ENCODE assay signal across 16 cellular contexts in genomic region chr16:47065766-47066688, GRCh38.
DNase-seq lines count a peak whose midpoint lies in the region; ATAC-seq and TF ChIP-seq lines count a peak whose summit lies in the region.
"Had no signal": no experiment of that assay in that cellular context is flagged by ENCODE, and none has a peak within 500 bp of the region (broad histone marks: within the 10 kb centered on the region; RNA-seq: fewer than 3 reads in every experiment).

No MANE protein-coding gene starts in this region.

- WGBS in endodermal cell (ENCODE audit: insufficient coverage in 1 of 2, insufficient read length in 1 of 2), 2 experiments: 42 to 61% methylated on average over 4 to 13 of the region's 13 CpGs

- no peaks in the 10 kb centered on the region for H3K27me3 ChIP-seq in GM23338 (ENCODE audit: insufficient read depth)
- H3K27me3 ChIP-seq in endodermal cell (ENCODE audit: control insufficient read depth, insufficient read depth, low read length, poor library complexity, severe bottlenecking): no peaks in the 10 kb centered on the region
- no peaks in the 10 kb centered on the region for H3K27me3 ChIP-seq in parathyroid adenoma (ENCODE audit: control insufficient read depth, insufficient read depth, low read length)
- H3K27me3 ChIP-seq: BE2C had no signal

- no peak overlapping the region for H3K9ac ChIP-seq in endodermal cell (ENCODE audit: extremely low read depth, low read length, poor library complexity, severe bottlenecking)
- no peak overlapping the region for H3K9ac ChIP-seq in parathyroid adenoma

- peaks cover 6% of the 10 kb centered on the region; the same call in 1 of the 3 replicates for H3K36me3 Mint-ChIP-seq in GM23338 (ENCODE audit: low read depth)
- H3K36me3 Mint-ChIP-seq in endodermal cell (ENCODE audit: low read depth): no peaks in the 10 kb centered on the region
- H3K36me3 Mint-ChIP-seq: CD4-positive, alpha-beta memory T cell had no signal

- ATAC-seq in GM23338: peak; percentile 46
- no peak for ATAC-seq in HG02938 (IDR thresholded peaks at IDR 0.05; ENCODE audit: unreplicated experiment)

- H3K4me1 ChIP-seq in GM23338 (ENCODE audit: insufficient read depth) (no peaks in the 10 kb centered on the region), endodermal cell (ENCODE audit: control insufficient read depth, insufficient read depth, low read length) (peaks cover 4% of the 10 kb centered on the region), parathyroid adenoma (no peaks in the 10 kb centered on the region)
- H3K4me1 ChIP-seq: BE2C had no signal

- H4K20me1 ChIP-seq in GM23338 (replicated peaks; ENCODE audit: insufficient read depth): no peaks in the 10 kb centered on the region

- peaks cover 7% of the 10 kb centered on the region for H3K27me3 Mint-ChIP-seq in GM23338 (ENCODE audit: insufficient read depth, low read depth, poor library complexity)
- peaks cover 18% of the 10 kb centered on the region for H3K27me3 Mint-ChIP-seq in endodermal cell (ENCODE audit: insufficient read depth)
- H3K27me3 Mint-ChIP-seq: CD4-positive, alpha-beta memory T cell had no signal

- no peaks in the 10 kb centered on the region for H3F3A ChIP-seq in GM23338 (replicated peaks; ENCODE audit: low read depth)

- H3K27ac ChIP-seq in GM23338 (ENCODE audit: low read depth) (no peak overlapping the region), endodermal cell (ENCODE audit: low read depth, low read length) (no peak overlapping the region), parathyroid adenoma (no peak overlapping the region)

- H3K27ac Mint-ChIP-seq in GM23338 (no peak overlapping the region), endodermal cell (no peak overlapping the region)
- H3K27ac Mint-ChIP-seq: CD4-positive, alpha-beta memory T cell had no signal

- H3K4me3 ChIP-seq in GM23338 (no peak overlapping the region), endodermal cell (ENCODE audit: low read length) (no peak overlapping the region), parathyroid adenoma (ENCODE audit: low read depth, low read length) (no peak overlapping the region)

- H3K79me2 ChIP-seq in GM23338 (replicated peaks; ENCODE audit: insufficient read depth) (no peaks in the 10 kb centered on the region), parathyroid adenoma (no peaks in the 10 kb centered on the region)

- no peaks in the 10 kb centered on the region for H3K36me3 ChIP-seq in GM23338 (ENCODE audit: insufficient read depth)
- H3K36me3 ChIP-seq in endodermal cell (ENCODE audit: control insufficient read depth, insufficient read depth, low read length): no peaks in the 10 kb centered on the region
- H3K36me3 ChIP-seq in parathyroid adenoma (ENCODE audit: control insufficient read depth, insufficient read depth, low read length): no peaks in the 10 kb centered on the region
- H3K36me3 ChIP-seq: BE2C had no signal

- H3K4me2 ChIP-seq in GM23338: no peak overlapping the region
- no peak overlapping the region for H3K4me2 ChIP-seq in parathyroid adenoma (ENCODE audit: low read length)

- H3K4me1 Mint-ChIP-seq in GM23338 (peaks cover 2% of the 10 kb centered on the region; the same call in 1 of the 3 replicates), endodermal cell (peaks cover 17% of the 10 kb centered on the region)

- H3K9me3 ChIP-seq in endodermal cell (ENCODE audit: control insufficient read depth, low read length): peaks cover 19% of the 10 kb centered on the region
- H3K9me3 ChIP-seq in parathyroid adenoma (ENCODE audit: control insufficient read depth, low read length): no peaks in the 10 kb centered on the region
- H3K9me3 ChIP-seq: BE2C had no signal

- peaks cover 10% of the 10 kb centered on the region for H3K9me3 Mint-ChIP-seq in GM23338
- peaks cover 23% of the 10 kb centered on the region for H3K9me3 Mint-ChIP-seq in endodermal cell

- H2AFZ ChIP-seq in GM23338 (peak overlapping the region; percentile 63), parathyroid adenoma (peak overlapping the region; percentile 33)

- no peak overlapping the region for H3K4me3 Mint-ChIP-seq in GM23338
- no peak overlapping the region for H3K4me3 Mint-ChIP-seq in endodermal cell
- H3K4me3 Mint-ChIP-seq: CD4-positive, alpha-beta memory T cell had no signal

- no peaks in the 10 kb centered on the region for H3K9me2 ChIP-seq in GM23338 (ENCODE audit: insufficient read depth)

- DNase-seq in GM23338 (ENCODE audit: low spot score) (no peak), NCI-H146 treated with DMSO at 0.1 percent for 48 hours (lab: John Stamatoyannopoulos, UW; ENCODE audit: unreplicated experiment) (peak; percentile 64), endodermal cell (peak; percentile 61), GM10266 (ENCODE audit: extremely low spot score) (no peak), midbrain (lab: John Stamatoyannopoulos, UW) (no peak)
- no peak for DNase-seq in NK-92 treated with Interleukin-12 subunit alpha and Interleukin-12 subunit beta, amount 100 ng/mL, for 24 hours (lab: John Stamatoyannopoulos, UW)
- DNase-seq: BE2C; CD4-positive, alpha-beta memory T cell; DND-41; GF-D8; IMR-90; NCI-H1436; NCI-H82; SIG-M5 had no signal

- TF ChIP-seq CTCF in GM23338 (conservative IDR thresholded peaks at IDR 0.05; ENCODE audit: low read depth in 2 of 2) (no peak), endodermal cell (conservative IDR thresholded peaks at IDR 0.05) (no peak), parathyroid adenoma (IDR thresholded peaks at IDR 0.05) (no peak), GM10266 (IDR thresholded peaks at IDR 0.05; ENCODE audit: control insufficient read depth, insufficient read depth, low read depth, missing control alignments) (no peak)

TF ChIP-seq in GM23338, 12 proteins besides CTCF, POLR2A, EP300 and RAD21:
- TF ChIP-seq ZNF114 (CRISPR knock-in tag; IDR thresholded peaks at IDR 0.05): no peak
- no peak for TF ChIP-seq POLR2AphosphoS5 (IDR thresholded peaks at IDR 0.05; ENCODE audit: low read depth)
- no peak for TF ChIP-seq REST (IDR thresholded peaks at IDR 0.05; ENCODE audit: unreplicated experiment)
- no peak for TF ChIP-seq JUNB (IDR thresholded peaks at IDR 0.05; ENCODE audit: unreplicated experiment)
- no peak for TF ChIP-seq EZH2 (IDR thresholded peaks at IDR 0.05; ENCODE audit: low read depth, unreplicated experiment)

Comparison
In these comparisons a context has a peak if more than half of its experiments do, and no peak if none do; other contexts are left out.
1. DNase-seq: peak in NCI-H146 treated with DMSO at 0.1 percent for 48 hours (single experiment) and endodermal cell (single experiment); none in GM23338 (single experiment), GM10266 (single experiment), NK-92 treated with Interleukin-12 subunit alpha and Interleukin-12 subunit beta, amount 100 ng/mL, for 24 hours (single experiment) and midbrain (single experiment).